ENCODE assay signal across 1 cellular context in the genomic region with DNA sequence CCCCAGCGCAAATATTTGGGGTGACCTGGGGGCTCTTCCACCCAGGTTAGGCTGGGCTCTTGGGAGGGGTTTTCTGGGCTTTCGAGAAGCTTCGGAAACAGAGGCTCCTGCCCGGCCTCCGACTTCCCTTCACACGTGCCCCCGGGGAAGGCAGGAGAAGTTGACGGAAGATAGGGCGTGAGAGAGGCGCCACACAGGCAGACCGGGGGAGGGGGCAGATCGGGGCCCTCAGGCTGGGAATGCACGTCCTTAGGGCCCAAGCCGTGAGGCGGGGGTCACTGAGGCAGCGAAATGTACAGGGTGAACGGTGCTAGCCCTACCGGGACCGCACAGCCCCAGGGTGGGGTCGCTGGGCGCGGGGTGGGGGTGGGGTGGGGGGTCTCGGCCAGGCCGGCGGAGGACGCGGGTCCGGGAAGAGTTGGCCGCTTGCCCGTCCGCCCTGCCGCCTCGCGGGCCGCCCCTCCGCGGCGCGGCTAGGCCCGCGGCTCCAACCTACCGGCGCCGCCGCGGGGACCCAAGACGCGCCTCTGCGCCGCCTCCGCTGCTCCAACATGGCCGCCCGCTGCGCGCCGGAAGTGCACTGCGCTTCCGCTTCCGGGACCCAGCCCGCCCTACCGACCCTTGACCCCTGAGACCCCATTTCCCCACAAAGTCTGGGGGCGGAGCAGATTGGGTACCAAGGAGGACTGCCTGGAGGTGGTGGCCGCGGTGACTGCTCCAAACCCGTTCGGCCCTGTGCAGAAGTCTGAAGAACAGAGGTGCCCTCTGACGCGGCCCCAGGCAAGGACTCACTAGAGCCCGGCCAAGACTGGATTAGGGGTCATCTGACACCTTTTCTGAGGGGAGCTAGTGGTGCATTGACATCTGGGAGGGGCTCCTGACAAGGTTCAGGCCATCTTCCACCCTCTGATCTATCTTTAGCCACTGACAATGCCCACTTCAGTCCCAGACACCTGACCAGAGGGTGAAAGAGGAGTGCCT.
TF ChIP-seq lines count a peak whose summit lies in the region.

CCDC71 (minus strand) TSS at position 561 of the 981 bp plus-strand sequence. CDS start 2,123 bp downstream, outside the sequence.

TF ChIP-seq in HepG2, 621 proteins besides CTCF, POLR2A, EP300 and RAD21 (continued from another document and continues in another):
- TF ChIP-seq, protein P1, sequence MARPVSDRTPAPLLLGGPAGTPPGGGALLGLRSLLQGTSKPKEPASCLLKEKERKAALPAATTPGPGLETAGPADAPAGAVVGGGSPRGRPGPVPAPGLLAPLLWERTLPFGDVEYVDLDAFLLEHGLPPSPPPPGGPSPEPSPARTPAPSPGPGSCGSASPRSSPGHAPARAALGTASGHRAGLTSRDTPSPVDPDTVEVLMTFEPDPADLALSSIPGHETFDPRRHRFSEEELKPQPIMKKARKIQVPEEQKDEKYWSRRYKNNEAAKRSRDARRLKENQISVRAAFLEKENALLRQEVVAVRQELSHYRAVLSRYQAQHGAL (CRISPR knock-in tag; IDR thresholded peaks at IDR 0.05; ENCODE audit: not compliant biosample characterization) = no peak
- TF ChIP-seq ZNF24 (IDR thresholded peaks at IDR 0.05) = no peak
- TF ChIP-seq ZMYM3 (CRISPR knock-in tag; IDR thresholded peaks at IDR 0.05) = peak; percentile 97
- TF ChIP-seq ZNF75D (CRISPR knock-in tag; IDR thresholded peaks at IDR 0.05; ENCODE audit: borderline replicate concordance) = no peak
- no peak for TF ChIP-seq ZNF800 (CRISPR knock-in tag; IDR thresholded peaks at IDR 0.05)
- TF ChIP-seq, protein P2, sequence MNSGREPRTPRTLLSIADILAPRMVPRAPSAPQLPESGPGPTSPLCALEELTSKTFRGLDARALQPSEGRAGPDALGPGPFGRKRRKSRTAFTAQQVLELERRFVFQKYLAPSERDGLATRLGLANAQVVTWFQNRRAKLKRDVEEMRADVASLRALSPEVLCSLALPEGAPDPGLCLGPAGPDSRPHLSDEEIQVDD (CRISPR knock-in tag; IDR thresholded peaks at IDR 0.05; ENCODE audit: borderline replicate concordance) = no peak
- peak; percentile 46; the same call in 1 of the 2 replicates for TF ChIP-seq HCFC1 (IDR thresholded peaks at IDR 0.05; ENCODE audit: low read depth, low read length)
- TF ChIP-seq, protein P3, sequence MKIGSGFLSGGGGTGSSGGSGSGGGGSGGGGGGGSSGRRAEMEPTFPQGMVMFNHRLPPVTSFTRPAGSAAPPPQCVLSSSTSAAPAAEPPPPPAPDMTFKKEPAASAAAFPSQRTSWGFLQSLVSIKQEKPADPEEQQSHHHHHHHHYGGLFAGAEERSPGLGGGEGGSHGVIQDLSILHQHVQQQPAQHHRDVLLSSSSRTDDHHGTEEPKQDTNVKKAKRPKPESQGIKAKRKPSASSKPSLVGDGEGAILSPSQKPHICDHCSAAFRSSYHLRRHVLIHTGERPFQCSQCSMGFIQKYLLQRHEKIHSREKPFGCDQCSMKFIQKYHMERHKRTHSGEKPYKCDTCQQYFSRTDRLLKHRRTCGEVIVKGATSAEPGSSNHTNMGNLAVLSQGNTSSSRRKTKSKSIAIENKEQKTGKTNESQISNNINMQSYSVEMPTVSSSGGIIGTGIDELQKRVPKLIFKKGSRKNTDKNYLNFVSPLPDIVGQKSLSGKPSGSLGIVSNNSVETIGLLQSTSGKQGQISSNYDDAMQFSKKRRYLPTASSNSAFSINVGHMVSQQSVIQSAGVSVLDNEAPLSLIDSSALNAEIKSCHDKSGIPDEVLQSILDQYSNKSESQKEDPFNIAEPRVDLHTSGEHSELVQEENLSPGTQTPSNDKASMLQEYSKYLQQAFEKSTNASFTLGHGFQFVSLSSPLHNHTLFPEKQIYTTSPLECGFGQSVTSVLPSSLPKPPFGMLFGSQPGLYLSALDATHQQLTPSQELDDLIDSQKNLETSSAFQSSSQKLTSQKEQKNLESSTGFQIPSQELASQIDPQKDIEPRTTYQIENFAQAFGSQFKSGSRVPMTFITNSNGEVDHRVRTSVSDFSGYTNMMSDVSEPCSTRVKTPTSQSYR (CRISPR knock-in tag; IDR thresholded peaks at IDR 0.05; ENCODE audit: borderline replicate concordance) = no peak
- no peak for TF ChIP-seq HOXA5 (CRISPR knock-in tag; IDR thresholded peaks at IDR 0.05)
- TF ChIP-seq SRY (CRISPR knock-in tag; IDR thresholded peaks at IDR 0.05) = 0 out of 2 replicates have a peak, but pooled peaks have one; percentile 41
- TF ChIP-seq ATF1 (CRISPR knock-in tag; IDR thresholded peaks at IDR 0.05) = no peak
- TF ChIP-seq FOXA1 (IDR thresholded peaks at IDR 0.05) = no peak
- no peak; the same call in 1 of the 2 replicates for TF ChIP-seq FOXA1 (CRISPR knock-in tag; IDR thresholded peaks at IDR 0.05)
- TF ChIP-seq FOSL2 (CRISPR knock-in tag; IDR thresholded peaks at IDR 0.05) = no peak
- TF ChIP-seq REL (CRISPR knock-in tag; conservative IDR thresholded peaks at IDR 0.05) = 0 out of 2 replicates have a peak, but pooled peaks have one; percentile 16
- no peak for TF ChIP-seq SIX4 (CRISPR knock-in tag; IDR thresholded peaks at IDR 0.05)
- no peak for TF ChIP-seq E2F5 (CRISPR knock-in tag; conservative IDR thresholded peaks at IDR 0.05)
- no peak for TF ChIP-seq ZUFSP (CRISPR knock-in tag; IDR thresholded peaks at IDR 0.05; ENCODE audit: borderline replicate concordance)
- TF ChIP-seq ZNF552 (CRISPR knock-in tag; IDR thresholded peaks at IDR 0.05; ENCODE audit: borderline replicate concordance) = no peak
- TF ChIP-seq HMGXB3 (CRISPR knock-in tag; IDR thresholded peaks at IDR 0.05; ENCODE audit: borderline replicate concordance) = no peak
- no peak for TF ChIP-seq HDAC6 (IDR thresholded peaks at IDR 0.05; ENCODE audit: low read depth, low read length)
- TF ChIP-seq ZNF367 (CRISPR knock-in tag; IDR thresholded peaks at IDR 0.05; ENCODE audit: borderline replicate concordance) = no peak
- TF ChIP-seq, protein P4, sequence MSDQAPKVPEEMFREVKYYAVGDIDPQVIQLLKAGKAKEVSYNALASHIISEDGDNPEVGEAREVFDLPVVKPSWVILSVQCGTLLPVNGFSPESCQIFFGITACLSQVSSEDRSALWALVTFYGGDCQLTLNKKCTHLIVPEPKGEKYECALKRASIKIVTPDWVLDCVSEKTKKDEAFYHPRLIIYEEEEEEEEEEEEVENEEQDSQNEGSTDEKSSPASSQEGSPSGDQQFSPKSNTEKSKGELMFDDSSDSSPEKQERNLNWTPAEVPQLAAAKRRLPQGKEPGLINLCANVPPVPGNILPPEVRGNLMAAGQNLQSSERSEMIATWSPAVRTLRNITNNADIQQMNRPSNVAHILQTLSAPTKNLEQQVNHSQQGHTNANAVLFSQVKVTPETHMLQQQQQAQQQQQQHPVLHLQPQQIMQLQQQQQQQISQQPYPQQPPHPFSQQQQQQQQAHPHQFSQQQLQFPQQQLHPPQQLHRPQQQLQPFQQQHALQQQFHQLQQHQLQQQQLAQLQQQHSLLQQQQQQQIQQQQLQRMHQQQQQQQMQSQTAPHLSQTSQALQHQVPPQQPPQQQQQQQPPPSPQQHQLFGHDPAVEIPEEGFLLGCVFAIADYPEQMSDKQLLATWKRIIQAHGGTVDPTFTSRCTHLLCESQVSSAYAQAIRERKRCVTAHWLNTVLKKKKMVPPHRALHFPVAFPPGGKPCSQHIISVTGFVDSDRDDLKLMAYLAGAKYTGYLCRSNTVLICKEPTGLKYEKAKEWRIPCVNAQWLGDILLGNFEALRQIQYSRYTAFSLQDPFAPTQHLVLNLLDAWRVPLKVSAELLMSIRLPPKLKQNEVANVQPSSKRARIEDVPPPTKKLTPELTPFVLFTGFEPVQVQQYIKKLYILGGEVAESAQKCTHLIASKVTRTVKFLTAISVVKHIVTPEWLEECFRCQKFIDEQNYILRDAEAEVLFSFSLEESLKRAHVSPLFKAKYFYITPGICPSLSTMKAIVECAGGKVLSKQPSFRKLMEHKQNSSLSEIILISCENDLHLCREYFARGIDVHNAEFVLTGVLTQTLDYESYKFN (CRISPR knock-in tag; conservative IDR thresholded peaks at IDR 0.05) = peak; percentile 28; the same call in 1 of the 2 replicates
- TF ChIP-seq ZSCAN9 (CRISPR knock-in tag; IDR thresholded peaks at IDR 0.05; ENCODE audit: borderline replicate concordance) = no peak; the same call in 1 of the 2 replicates
- TF ChIP-seq NONO (IDR thresholded peaks at IDR 0.05) = no peak
- TF ChIP-seq NONO (CRISPR knock-in tag; conservative IDR thresholded peaks at IDR 0.05) = peak; percentile 47; the same call in 1 of the 2 replicates
- TF ChIP-seq RBM39 (IDR thresholded peaks at IDR 0.05; ENCODE audit: low read depth, low read length, poor library complexity, severe bottlenecking) = no peak
- TF ChIP-seq ZNF251 (CRISPR knock-in tag; IDR thresholded peaks at IDR 0.05) = no peak
- TF ChIP-seq GFI1 (CRISPR knock-in tag; IDR thresholded peaks at IDR 0.05; ENCODE audit: borderline replicate concordance) = no peak
- TF ChIP-seq JDP2 (CRISPR knock-in tag; IDR thresholded peaks at IDR 0.05; ENCODE audit: borderline replicate concordance) = no peak
- TF ChIP-seq ELF1 (CRISPR knock-in tag; IDR thresholded peaks at IDR 0.05) = peak; percentile 92
- no peak for TF ChIP-seq ZNF775 (CRISPR knock-in tag; IDR thresholded peaks at IDR 0.05; ENCODE audit: borderline replicate concordance)
- TF ChIP-seq, protein P5, sequence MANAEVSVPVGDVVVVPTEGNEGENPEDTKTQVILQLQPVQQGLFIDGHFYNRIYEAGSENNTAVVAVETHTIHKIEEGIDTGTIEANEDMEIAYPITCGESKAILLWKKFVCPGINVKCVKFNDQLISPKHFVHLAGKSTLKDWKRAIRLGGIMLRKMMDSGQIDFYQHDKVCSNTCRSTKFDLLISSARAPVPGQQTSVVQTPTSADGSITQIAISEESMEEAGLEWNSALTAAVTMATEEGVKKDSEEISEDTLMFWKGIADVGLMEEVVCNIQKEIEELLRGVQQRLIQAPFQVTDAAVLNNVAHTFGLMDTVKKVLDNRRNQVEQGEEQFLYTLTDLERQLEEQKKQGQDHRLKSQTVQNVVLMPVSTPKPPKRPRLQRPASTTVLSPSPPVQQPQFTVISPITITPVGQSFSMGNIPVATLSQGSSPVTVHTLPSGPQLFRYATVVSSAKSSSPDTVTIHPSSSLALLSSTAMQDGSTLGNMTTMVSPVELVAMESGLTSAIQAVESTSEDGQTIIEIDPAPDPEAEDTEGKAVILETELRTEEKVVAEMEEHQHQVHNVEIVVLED (CRISPR knock-in tag; IDR thresholded peaks at IDR 0.05; ENCODE audit: borderline replicate concordance) = 0 out of 2 replicates have a peak, but pooled peaks have one; percentile 45
- TF ChIP-seq ZNF720 (CRISPR knock-in tag; IDR thresholded peaks at IDR 0.05) = no peak
- TF ChIP-seq RFXAP (CRISPR knock-in tag; IDR thresholded peaks at IDR 0.05; ENCODE audit: borderline replicate concordance) = no peak
